In the genomic region with DNA sequence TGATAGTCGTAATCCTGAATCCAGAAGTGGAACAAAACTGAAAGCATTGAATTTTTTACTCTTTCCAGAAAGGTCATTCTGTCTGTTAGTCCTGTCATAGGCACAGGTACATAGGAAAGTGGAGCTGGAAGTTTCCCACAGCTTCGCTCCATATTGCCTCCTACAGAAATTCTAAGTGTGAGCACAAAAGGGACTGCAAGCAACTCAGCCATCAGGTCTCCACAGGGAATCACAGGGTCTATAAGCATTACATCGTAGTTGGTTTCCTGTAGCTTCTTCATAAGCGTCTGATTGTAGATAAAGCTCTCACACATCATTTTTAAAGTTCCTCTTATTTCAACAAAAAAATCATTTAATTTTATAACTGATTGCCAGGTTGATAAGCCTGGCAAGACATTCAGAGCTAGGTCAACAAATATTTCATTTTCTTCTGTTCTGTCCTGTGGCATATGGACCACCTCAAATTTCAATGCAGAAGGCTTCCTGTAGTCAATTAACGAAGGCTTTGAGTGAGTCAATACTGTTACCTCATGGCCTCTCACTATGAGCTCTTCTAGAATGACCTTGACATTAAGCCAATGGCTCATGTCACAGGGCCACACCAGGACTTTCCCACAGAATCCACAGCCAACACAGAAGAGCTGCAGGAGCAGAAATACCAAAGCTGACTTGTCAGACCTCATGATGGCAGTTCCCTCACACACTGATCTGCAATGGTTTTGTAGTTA, we compare ENCODE assay signal across 1 cellular context.
A peak's percentile ranks its signal among the peaks of the same experiment; 100 is the strongest.
TF ChIP-seq lines count a peak whose summit lies in the region.

Gene UGT2A3, minus strand, starts transcription at position 727 of the 728 bp plus-strand sequence. Its CDS starts 44 bp downstream, at position 683.

TF ChIP-seq in HepG2, 621 proteins besides CTCF, POLR2A, EP300 and RAD21 (continued from another document and continues in another):
- peak; percentile 64; the same call in 1 of the 2 replicates for TF ChIP-seq ZNF280D (CRISPR knock-in tag; IDR thresholded peaks at IDR 0.05)
- TF ChIP-seq SNRNP70 (IDR thresholded peaks at IDR 0.05; ENCODE audit: low read depth, low read length) = no peak
- TF ChIP-seq DR1 (CRISPR knock-in tag; IDR thresholded peaks at IDR 0.05) = peak; percentile 46; the same call in 1 of the 2 replicates
- peak; percentile 92 for TF ChIP-seq BCL6 (CRISPR knock-in tag; IDR thresholded peaks at IDR 0.05)
- TF ChIP-seq THAP11 (CRISPR knock-in tag; IDR thresholded peaks at IDR 0.05) = peak; percentile 69
- peak; percentile 58; the same call in 1 of the 2 replicates for TF ChIP-seq ZBTB33 (CRISPR knock-in tag; IDR thresholded peaks at IDR 0.05)
- TF ChIP-seq ESRRA (CRISPR knock-in tag; IDR thresholded peaks at IDR 0.05; ENCODE audit: low read depth) = peak; percentile 85
- peak; percentile 65; the same call in 1 of the 2 replicates for TF ChIP-seq KDM4B (CRISPR knock-in tag; IDR thresholded peaks at IDR 0.05)
- TF ChIP-seq IKZF4 (CRISPR knock-in tag; IDR thresholded peaks at IDR 0.05; ENCODE audit: borderline replicate concordance, low read depth, not compliant biosample characterization) = no peak
- peak; percentile 82; the same call in 1 of the 2 replicates for TF ChIP-seq BRCA1 (CRISPR knock-in tag; IDR thresholded peaks at IDR 0.05)
- no peak for TF ChIP-seq GABPA (IDR thresholded peaks at IDR 0.05; ENCODE audit: low read depth, low read length)
- TF ChIP-seq GABPA (CRISPR knock-in tag; IDR thresholded peaks at IDR 0.05; ENCODE audit: low read depth) = peak; percentile 61
- TF ChIP-seq, protein P1, sequence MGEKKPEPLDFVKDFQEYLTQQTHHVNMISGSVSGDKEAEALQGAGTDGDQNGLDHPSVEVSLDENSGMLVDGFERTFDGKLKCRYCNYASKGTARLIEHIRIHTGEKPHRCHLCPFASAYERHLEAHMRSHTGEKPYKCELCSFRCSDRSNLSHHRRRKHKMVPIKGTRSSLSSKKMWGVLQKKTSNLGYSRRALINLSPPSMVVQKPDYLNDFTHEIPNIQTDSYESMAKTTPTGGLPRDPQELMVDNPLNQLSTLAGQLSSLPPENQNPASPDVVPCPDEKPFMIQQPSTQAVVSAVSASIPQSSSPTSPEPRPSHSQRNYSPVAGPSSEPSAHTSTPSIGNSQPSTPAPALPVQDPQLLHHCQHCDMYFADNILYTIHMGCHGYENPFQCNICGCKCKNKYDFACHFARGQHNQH (CRISPR knock-in tag; IDR thresholded peaks at IDR 0.05) = peak; percentile 89
- no peak for TF ChIP-seq HMGA1 (CRISPR knock-in tag; conservative IDR thresholded peaks at IDR 0.05)
- TF ChIP-seq XBP1 (CRISPR knock-in tag; IDR thresholded peaks at IDR 0.05) = no peak
- no peak for TF ChIP-seq ARHGAP35 (CRISPR knock-in tag; IDR thresholded peaks at IDR 0.05; ENCODE audit: borderline replicate concordance)
- TF ChIP-seq ZNF230 (CRISPR knock-in tag; IDR thresholded peaks at IDR 0.05) = no peak
- TF ChIP-seq, protein P2, sequence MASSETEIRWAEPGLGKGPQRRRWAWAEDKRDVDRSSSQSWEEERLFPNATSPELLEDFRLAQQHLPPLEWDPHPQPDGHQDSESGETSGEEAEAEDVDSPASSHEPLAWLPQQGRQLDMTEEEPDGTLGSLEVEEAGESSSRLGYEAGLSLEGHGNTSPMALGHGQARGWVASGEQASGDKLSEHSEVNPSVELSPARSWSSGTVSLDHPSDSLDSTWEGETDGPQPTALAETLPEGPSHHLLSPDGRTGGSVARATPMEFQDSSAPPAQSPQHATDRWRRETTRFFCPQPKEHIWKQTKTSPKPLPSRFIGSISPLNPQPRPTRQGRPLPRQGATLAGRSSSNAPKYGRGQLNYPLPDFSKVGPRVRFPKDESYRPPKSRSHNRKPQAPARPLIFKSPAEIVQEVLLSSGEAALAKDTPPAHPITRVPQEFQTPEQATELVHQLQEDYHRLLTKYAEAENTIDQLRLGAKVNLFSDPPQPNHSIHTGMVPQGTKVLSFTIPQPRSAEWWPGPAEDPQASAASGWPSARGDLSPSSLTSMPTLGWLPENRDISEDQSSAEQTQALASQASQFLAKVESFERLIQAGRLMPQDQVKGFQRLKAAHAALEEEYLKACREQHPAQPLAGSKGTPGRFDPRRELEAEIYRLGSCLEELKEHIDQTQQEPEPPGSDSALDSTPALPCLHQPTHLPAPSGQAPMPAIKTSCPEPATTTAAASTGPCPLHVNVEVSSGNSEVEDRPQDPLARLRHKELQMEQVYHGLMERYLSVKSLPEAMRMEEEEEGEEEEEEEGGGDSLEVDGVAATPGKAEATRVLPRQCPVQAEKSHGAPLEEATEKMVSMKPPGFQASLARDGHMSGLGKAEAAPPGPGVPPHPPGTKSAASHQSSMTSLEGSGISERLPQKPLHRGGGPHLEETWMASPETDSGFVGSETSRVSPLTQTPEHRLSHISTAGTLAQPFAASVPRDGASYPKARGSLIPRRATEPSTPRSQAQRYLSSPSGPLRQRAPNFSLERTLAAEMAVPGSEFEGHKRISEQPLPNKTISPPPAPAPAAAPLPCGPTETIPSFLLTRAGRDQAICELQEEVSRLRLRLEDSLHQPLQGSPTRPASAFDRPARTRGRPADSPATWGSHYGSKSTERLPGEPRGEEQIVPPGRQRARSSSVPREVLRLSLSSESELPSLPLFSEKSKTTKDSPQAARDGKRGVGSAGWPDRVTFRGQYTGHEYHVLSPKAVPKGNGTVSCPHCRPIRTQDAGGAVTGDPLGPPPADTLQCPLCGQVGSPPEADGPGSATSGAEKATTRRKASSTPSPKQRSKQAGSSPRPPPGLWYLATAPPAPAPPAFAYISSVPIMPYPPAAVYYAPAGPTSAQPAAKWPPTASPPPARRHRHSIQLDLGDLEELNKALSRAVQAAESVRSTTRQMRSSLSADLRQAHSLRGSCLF (CRISPR knock-in tag; IDR thresholded peaks at IDR 0.05; ENCODE audit: borderline replicate concordance) = no peak
- no peak for TF ChIP-seq HIVEP1 (CRISPR knock-in tag; IDR thresholded peaks at IDR 0.05)
- TF ChIP-seq FIP1L1 (IDR thresholded peaks at IDR 0.05; ENCODE audit: borderline replicate concordance, insufficient read depth, low read depth, low read length) = no peak
- no peak for TF ChIP-seq ZNF780A (CRISPR knock-in tag; IDR thresholded peaks at IDR 0.05)
- no peak for TF ChIP-seq ZNF678 (CRISPR knock-in tag; IDR thresholded peaks at IDR 0.05)
- TF ChIP-seq ZMYM4 (CRISPR knock-in tag; IDR thresholded peaks at IDR 0.05) = peak; percentile 98
- no peak for TF ChIP-seq ZNF235 (CRISPR knock-in tag; IDR thresholded peaks at IDR 0.05; ENCODE audit: borderline replicate concordance)
- TF ChIP-seq, protein P3, sequence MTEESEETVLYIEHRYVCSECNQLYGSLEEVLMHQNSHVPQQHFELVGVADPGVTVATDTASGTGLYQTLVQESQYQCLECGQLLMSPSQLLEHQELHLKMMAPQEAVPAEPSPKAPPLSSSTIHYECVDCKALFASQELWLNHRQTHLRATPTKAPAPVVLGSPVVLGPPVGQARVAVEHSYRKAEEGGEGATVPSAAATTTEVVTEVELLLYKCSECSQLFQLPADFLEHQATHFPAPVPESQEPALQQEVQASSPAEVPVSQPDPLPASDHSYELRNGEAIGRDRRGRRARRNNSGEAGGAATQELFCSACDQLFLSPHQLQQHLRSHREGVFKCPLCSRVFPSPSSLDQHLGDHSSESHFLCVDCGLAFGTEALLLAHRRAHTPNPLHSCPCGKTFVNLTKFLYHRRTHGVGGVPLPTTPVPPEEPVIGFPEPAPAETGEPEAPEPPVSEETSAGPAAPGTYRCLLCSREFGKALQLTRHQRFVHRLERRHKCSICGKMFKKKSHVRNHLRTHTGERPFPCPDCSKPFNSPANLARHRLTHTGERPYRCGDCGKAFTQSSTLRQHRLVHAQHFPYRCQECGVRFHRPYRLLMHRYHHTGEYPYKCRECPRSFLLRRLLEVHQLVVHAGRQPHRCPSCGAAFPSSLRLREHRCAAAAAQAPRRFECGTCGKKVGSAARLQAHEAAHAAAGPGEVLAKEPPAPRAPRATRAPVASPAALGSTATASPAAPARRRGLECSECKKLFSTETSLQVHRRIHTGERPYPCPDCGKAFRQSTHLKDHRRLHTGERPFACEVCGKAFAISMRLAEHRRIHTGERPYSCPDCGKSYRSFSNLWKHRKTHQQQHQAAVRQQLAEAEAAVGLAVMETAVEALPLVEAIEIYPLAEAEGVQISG (CRISPR knock-in tag; IDR thresholded peaks at IDR 0.05) = peak; percentile 77
- peak; percentile 47; the same call in 1 of the 2 replicates for TF ChIP-seq ZBTB7B (CRISPR knock-in tag; IDR thresholded peaks at IDR 0.05)
- TF ChIP-seq, protein P4, sequence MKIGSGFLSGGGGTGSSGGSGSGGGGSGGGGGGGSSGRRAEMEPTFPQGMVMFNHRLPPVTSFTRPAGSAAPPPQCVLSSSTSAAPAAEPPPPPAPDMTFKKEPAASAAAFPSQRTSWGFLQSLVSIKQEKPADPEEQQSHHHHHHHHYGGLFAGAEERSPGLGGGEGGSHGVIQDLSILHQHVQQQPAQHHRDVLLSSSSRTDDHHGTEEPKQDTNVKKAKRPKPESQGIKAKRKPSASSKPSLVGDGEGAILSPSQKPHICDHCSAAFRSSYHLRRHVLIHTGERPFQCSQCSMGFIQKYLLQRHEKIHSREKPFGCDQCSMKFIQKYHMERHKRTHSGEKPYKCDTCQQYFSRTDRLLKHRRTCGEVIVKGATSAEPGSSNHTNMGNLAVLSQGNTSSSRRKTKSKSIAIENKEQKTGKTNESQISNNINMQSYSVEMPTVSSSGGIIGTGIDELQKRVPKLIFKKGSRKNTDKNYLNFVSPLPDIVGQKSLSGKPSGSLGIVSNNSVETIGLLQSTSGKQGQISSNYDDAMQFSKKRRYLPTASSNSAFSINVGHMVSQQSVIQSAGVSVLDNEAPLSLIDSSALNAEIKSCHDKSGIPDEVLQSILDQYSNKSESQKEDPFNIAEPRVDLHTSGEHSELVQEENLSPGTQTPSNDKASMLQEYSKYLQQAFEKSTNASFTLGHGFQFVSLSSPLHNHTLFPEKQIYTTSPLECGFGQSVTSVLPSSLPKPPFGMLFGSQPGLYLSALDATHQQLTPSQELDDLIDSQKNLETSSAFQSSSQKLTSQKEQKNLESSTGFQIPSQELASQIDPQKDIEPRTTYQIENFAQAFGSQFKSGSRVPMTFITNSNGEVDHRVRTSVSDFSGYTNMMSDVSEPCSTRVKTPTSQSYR (CRISPR knock-in tag; IDR thresholded peaks at IDR 0.05; ENCODE audit: borderline replicate concordance) = peak; percentile 14; the same call in 1 of the 2 replicates
- TF ChIP-seq MAFK (conservative IDR thresholded peaks at IDR 0.05 in 1 of 2, IDR thresholded peaks at IDR 0.05 in 1 of 2; ENCODE audit: low read length in 2 of 2) = peak in 1 of 2 experiments; percentile 33; a peak in 1 of 4 replicates
- TF ChIP-seq, protein P5, sequence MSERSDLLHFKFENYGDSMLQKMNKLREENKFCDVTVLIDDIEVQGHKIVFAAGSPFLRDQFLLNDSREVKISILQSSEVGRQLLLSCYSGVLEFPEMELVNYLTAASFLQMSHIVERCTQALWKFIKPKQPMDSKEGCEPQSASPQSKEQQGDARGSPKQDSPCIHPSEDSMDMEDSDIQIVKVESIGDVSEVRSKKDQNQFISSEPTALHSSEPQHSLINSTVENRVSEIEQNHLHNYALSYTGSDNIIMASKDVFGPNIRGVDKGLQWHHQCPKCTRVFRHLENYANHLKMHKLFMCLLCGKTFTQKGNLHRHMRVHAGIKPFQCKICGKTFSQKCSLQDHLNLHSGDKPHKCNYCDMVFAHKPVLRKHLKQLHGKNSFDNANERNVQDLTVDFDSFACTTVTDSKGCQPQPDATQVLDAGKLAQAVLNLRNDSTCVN (CRISPR knock-in tag; IDR thresholded peaks at IDR 0.05; ENCODE audit: borderline replicate concordance) = peak; percentile 95
- TF ChIP-seq KDM6A (CRISPR knock-in tag; IDR thresholded peaks at IDR 0.05; ENCODE audit: low read depth) = no peak
- TF ChIP-seq FOXA3 (CRISPR knock-in tag; IDR thresholded peaks at IDR 0.05) = peak; percentile 90
- TF ChIP-seq TRIM22 (IDR thresholded peaks at IDR 0.05) = no peak
- TF ChIP-seq TBX2 (CRISPR knock-in tag; IDR thresholded peaks at IDR 0.05; ENCODE audit: borderline replicate concordance) = peak; percentile 94
